In genomic region chr11:31799794-31800397, GRCh38 we compare ENCODE assay signal across 13 cellular contexts. TPM values are rescaled to one million over a fixed set of nuclear protein-coding genes. Genes with fewer than 3 reads are reported as not detected.
DNase-seq lines count a peak whose midpoint lies in the region; ATAC-seq and TF ChIP-seq lines count a peak whose summit lies in the region.
"Had no signal": no experiment of that assay in that cellular context is flagged by ENCODE, and none has a peak within 500 bp of the region (broad histone marks: within the 10 kb centered on the region; RNA-seq: fewer than 3 reads in every experiment).

No MANE protein-coding gene starts in this region.

- H3K27me3 Mint-ChIP-seq in activated CD8-positive, alpha-beta T cell treated with anti-CD3 and anti-CD28 coated beads, Interleukin-2, amount 10 ng/mL, durations not matched to agents 7 days and 5 days (ENCODE audit: low read depth) = peaks cover 79% of the 10 kb centered on the region
- peaks cover 80% of the 10 kb centered on the region for H3K27me3 Mint-ChIP-seq in activated CD8-positive, alpha-beta T cell treated with anti-CD3 and anti-CD28 coated beads for 36 hours
- peaks cover 100% of the 10 kb centered on the region for H3K27me3 Mint-ChIP-seq in WTC11 (ENCODE audit: low read depth)
- H3K27me3 Mint-ChIP-seq in endothelial cell (ENCODE audit: unreplicated experiment) = peaks cover 58% of the 10 kb centered on the region

- peak overlapping the region; percentile 6 for H3K4me3 ChIP-seq in retinal pigment epithelial cell (ENCODE audit: low read length)

- ATAC-seq in activated CD8-positive, alpha-beta T cell treated with anti-CD3 and anti-CD28 coated beads, Interleukin-2, amount 10 ng/mL, durations not matched to agents 7 days and 5 days = no peak
- ATAC-seq in activated CD8-positive, alpha-beta T cell treated with anti-CD3 and anti-CD28 coated beads for 36 hours = no peak
- ATAC-seq in WTC11 (no peak), GM19463 (IDR thresholded peaks at IDR 0.05; ENCODE audit: unreplicated experiment) (no peak), GM19023 (IDR thresholded peaks at IDR 0.05; ENCODE audit: unreplicated experiment) (no peak)

- no peak for DNase-seq in activated CD8-positive, alpha-beta T cell treated with anti-CD3 and anti-CD28 coated beads, Interleukin-2, amount 10 ng/mL, durations not matched to agents 7 days and 5 days
- DNase-seq in activated CD8-positive, alpha-beta T cell treated with anti-CD3 and anti-CD28 coated beads for 36 hours = no peak
- no peak for DNase-seq in WTC11 (ENCODE audit: low spot score)
- DNase-seq in endothelial cell (ENCODE audit: low spot score) = no peak
- no peak for DNase-seq in retinal pigment epithelial cell (ENCODE audit: low read depth)
- no peak for DNase-seq in NCI-H2029 (lab: John Stamatoyannopoulos, UW)
- DNase-seq: Calu3; effector CD4-positive, alpha-beta T cell; foreskin melanocyte; kidney glomerular epithelial cell; Right ventricle myocardium superior had no signal

- no peak overlapping the region for H3K27ac Mint-ChIP-seq in activated CD8-positive, alpha-beta T cell treated with anti-CD3 and anti-CD28 coated beads, Interleukin-2, amount 10 ng/mL, durations not matched to agents 7 days and 5 days
- H3K27ac Mint-ChIP-seq in activated CD8-positive, alpha-beta T cell treated with anti-CD3 and anti-CD28 coated beads for 36 hours = no peak overlapping the region
- no peak overlapping the region for H3K27ac Mint-ChIP-seq in WTC11
- no peak overlapping the region for H3K27ac Mint-ChIP-seq in endothelial cell (ENCODE audit: unreplicated experiment)

- no peaks in the 10 kb centered on the region for H3K9me3 Mint-ChIP-seq in activated CD8-positive, alpha-beta T cell treated with anti-CD3 and anti-CD28 coated beads, Interleukin-2, amount 10 ng/mL, durations not matched to agents 7 days and 5 days (ENCODE audit: insufficient read depth)
- H3K9me3 Mint-ChIP-seq in activated CD8-positive, alpha-beta T cell treated with anti-CD3 and anti-CD28 coated beads for 36 hours = peaks cover 5% of the 10 kb centered on the region
- H3K9me3 Mint-ChIP-seq in WTC11 (no peaks in the 10 kb centered on the region), endothelial cell (ENCODE audit: unreplicated experiment) (no peaks in the 10 kb centered on the region)

- H3K4me1 Mint-ChIP-seq in activated CD8-positive, alpha-beta T cell treated with anti-CD3 and anti-CD28 coated beads, Interleukin-2, amount 10 ng/mL, durations not matched to agents 7 days and 5 days (ENCODE audit: low read depth) = peaks cover 32% of the 10 kb centered on the region
- H3K4me1 Mint-ChIP-seq in activated CD8-positive, alpha-beta T cell treated with anti-CD3 and anti-CD28 coated beads for 36 hours (ENCODE audit: low read depth) = peaks cover 35% of the 10 kb centered on the region
- peaks cover 61% of the 10 kb centered on the region for H3K4me1 Mint-ChIP-seq in WTC11
- H3K4me1 Mint-ChIP-seq in endothelial cell (ENCODE audit: unreplicated experiment) = peaks cover 49% of the 10 kb centered on the region

- CTCF ChIA-PET in activated CD8-positive, alpha-beta T cell treated with anti-CD3 and anti-CD28 coated beads, Interleukin-2, amount 10 ng/mL, durations not matched to agents 7 days and 5 days (lab: Charles Lee) = no interaction called here
- CTCF ChIA-PET in activated CD8-positive, alpha-beta T cell treated with anti-CD3 and anti-CD28 coated beads for 36 hours (lab: Charles Lee) = no interaction called here
- CTCF ChIA-PET in WTC11 (lab: Charles Lee) = interaction anchor here (0.8 to 4.0 kb wide), 6 partner anchors 10 to 158 kb away, joined by 3 to 54 read pairs (median 14); no protein-coding TSS in a partner anchor

- H3K36me3 Mint-ChIP-seq in activated CD8-positive, alpha-beta T cell treated with anti-CD3 and anti-CD28 coated beads, Interleukin-2, amount 10 ng/mL, durations not matched to agents 7 days and 5 days (ENCODE audit: low read depth) = peaks cover 23% of the 10 kb centered on the region
- H3K36me3 Mint-ChIP-seq in activated CD8-positive, alpha-beta T cell treated with anti-CD3 and anti-CD28 coated beads for 36 hours (ENCODE audit: low read depth) = peaks cover 12% of the 10 kb centered on the region
- H3K36me3 Mint-ChIP-seq in WTC11 = no peaks in the 10 kb centered on the region
- no peaks in the 10 kb centered on the region for H3K36me3 Mint-ChIP-seq in endothelial cell (ENCODE audit: low read depth, unreplicated experiment)

- POLR2A ChIA-PET in activated CD8-positive, alpha-beta T cell treated with anti-CD3 and anti-CD28 coated beads, Interleukin-2, amount 10 ng/mL, durations not matched to agents 7 days and 5 days (lab: Charles Lee) = no interaction called here
- POLR2A ChIA-PET in activated CD8-positive, alpha-beta T cell treated with anti-CD3 and anti-CD28 coated beads for 36 hours (lab: Charles Lee) = interaction anchor here (0.9 to 1.2 kb wide), 2 partner anchors 10 to 12 kb away, joined by 3 read pairs; no protein-coding TSS in a partner anchor
- POLR2A ChIA-PET in WTC11 (lab: Charles Lee) = interaction anchor here (1.1 kb wide), 1 partner anchor 20 kb away, joined by 3 read pairs; no protein-coding TSS in a partner anchor

- peak overlapping the region; percentile 2 for H3K4me3 Mint-ChIP-seq in activated CD8-positive, alpha-beta T cell treated with anti-CD3 and anti-CD28 coated beads, Interleukin-2, amount 10 ng/mL, durations not matched to agents 7 days and 5 days
- no peak overlapping the region for H3K4me3 Mint-ChIP-seq in activated CD8-positive, alpha-beta T cell treated with anti-CD3 and anti-CD28 coated beads for 36 hours
- peak overlapping the region; percentile 55 for H3K4me3 Mint-ChIP-seq in WTC11
- H3K4me3 Mint-ChIP-seq in endothelial cell (ENCODE audit: unreplicated experiment) = peak overlapping the region; percentile 13

- TF ChIP-seq CTCF in activated CD8-positive, alpha-beta T cell treated with anti-CD3 and anti-CD28 coated beads for 36 hours (IDR thresholded peaks at IDR 0.05) = no peak
- no peak for TF ChIP-seq CTCF in WTC11 (IDR thresholded peaks at IDR 0.05)
- no peak for TF ChIP-seq CTCF in endothelial cell (IDR thresholded peaks at IDR 0.05; ENCODE audit: unreplicated experiment)
- no peak for TF ChIP-seq CTCF in retinal pigment epithelial cell (conservative IDR thresholded peaks at IDR 0.05; ENCODE audit: low read depth, low read length)

- intact Hi-C loops in activated CD8-positive, alpha-beta T cell treated with anti-CD3 and anti-CD28 coated beads for 36 hours (cut with micrococcal nuclease) = no loop called here

TF ChIP-seq in WTC11, 78 proteins besides CTCF, POLR2A, EP300 and RAD21:
- TF ChIP-seq OVOL2 (CRISPR knock-in tag; IDR thresholded peaks at IDR 0.05; ENCODE audit: borderline replicate concordance) = no peak
- TF ChIP-seq ZSCAN18 (CRISPR knock-in tag; IDR thresholded peaks at IDR 0.05) = no peak
- TF ChIP-seq GABPB1 (CRISPR knock-in tag; IDR thresholded peaks at IDR 0.05) = no peak

RNA-seq across cellular contexts. Expression of gene PAX6, which starts 11.2 kb away (rescaled TPM):
- not detected for total RNA-seq in activated CD8-positive, alpha-beta T cell treated with anti-CD3 and anti-CD28 coated beads, Interleukin-2, amount 10 ng/mL, durations not matched to agents 7 days and 5 days
- total RNA-seq in activated CD8-positive, alpha-beta T cell treated with anti-CD3 and anti-CD28 coated beads for 36 hours = not detected
- 0.18 to 3.3 TPM (median 0.30 TPM) in 3 replicates for total RNA-seq in WTC11 (2021)
- total RNA-seq in endothelial cell (ENCODE audit: unreplicated experiment) = 2.7 TPM
- total RNA-seq: Right ventricle myocardium superior had no signal
